8 cellular contexts compared by ENCODE assay signal in genomic region chr6:110528051-110528929, GRCh38. TPM values are rescaled to one million over a fixed set of nuclear protein-coding genes. Genes with fewer than 3 reads are reported as not detected.
DNase-seq lines count a peak whose midpoint lies in the region; ATAC-seq and TF ChIP-seq lines count a peak whose summit lies in the region.

No MANE protein-coding gene starts in this region.

- no peaks in the 10 kb centered on the region for H3K27me3 ChIP-seq in suprapubic skin

- no peak for TF ChIP-seq EP300 in suprapubic skin (IDR thresholded peaks at IDR 0.05)

- H3K9me3 Mint-ChIP-seq in activated CD4-positive, alpha-beta T cell treated with anti-CD3 and anti-CD28 coated beads, Interleukin-2, amount 10 ng/mL, durations not matched to agents 7 days and 5 days: no peaks in the 10 kb centered on the region
- H3K9me3 Mint-ChIP-seq in effector memory CD8-positive, alpha-beta T cell: no peaks in the 10 kb centered on the region

- no peak overlapping the region for H3K27ac Mint-ChIP-seq in activated CD4-positive, alpha-beta T cell treated with anti-CD3 and anti-CD28 coated beads, Interleukin-2, amount 10 ng/mL, durations not matched to agents 7 days and 5 days
- H3K27ac Mint-ChIP-seq in effector memory CD8-positive, alpha-beta T cell: no peak overlapping the region

- H3K9me3 ChIP-seq in mucosa of descending colon (no peaks in the 10 kb centered on the region), suprapubic skin (no peaks in the 10 kb centered on the region)

- DNase-seq in COLO829 (ENCODE audit: low spot score): peak; percentile 74
- DNase-seq in NCI-H748 (lab: John Stamatoyannopoulos, UW; ENCODE audit: unreplicated experiment): peak; percentile 78
- DNase-seq in activated CD4-positive, alpha-beta T cell treated with anti-CD3 and anti-CD28 coated beads, Interleukin-2, amount 10 ng/mL, durations not matched to agents 7 days and 5 days: peak; percentile 69
- peak; percentile 44 to 57 (median 51) for DNase-seq in effector memory CD8-positive, alpha-beta T cell
- DNase-seq in mucosa of descending colon: peak in 1 of 3 donors; percentile 85
- no peak for DNase-seq in suprapubic skin (ENCODE audit: low spot score in 2 of 2)

- no peak for TF ChIP-seq POLR2A in suprapubic skin (IDR thresholded peaks at IDR 0.05)

- H3K36me3 ChIP-seq in mucosa of descending colon (ENCODE audit: low read depth): no peaks in the 10 kb centered on the region
- no peaks in the 10 kb centered on the region for H3K36me3 ChIP-seq in suprapubic skin

- 10% methylated on average over 5 of the region's 5 CpGs for WGBS in suprapubic skin

- CTCF ChIA-PET in activated CD4-positive, alpha-beta T cell treated with anti-CD3 and anti-CD28 coated beads, Interleukin-2, amount 10 ng/mL, durations not matched to agents 7 days and 5 days (lab: Charles Lee): interaction anchor here (0.5 to 2.1 kb wide), 5 partner anchors 10 to 443 kb away, joined by 3 to 5 read pairs (median 3); no protein-coding TSS in a partner anchor

- no peak overlapping the region for H3K4me3 Mint-ChIP-seq in activated CD4-positive, alpha-beta T cell treated with anti-CD3 and anti-CD28 coated beads, Interleukin-2, amount 10 ng/mL, durations not matched to agents 7 days and 5 days
- H3K4me3 Mint-ChIP-seq in effector memory CD8-positive, alpha-beta T cell: no peak overlapping the region

- peaks cover 13% of the 10 kb centered on the region for H3K4me1 Mint-ChIP-seq in activated CD4-positive, alpha-beta T cell treated with anti-CD3 and anti-CD28 coated beads, Interleukin-2, amount 10 ng/mL, durations not matched to agents 7 days and 5 days
- no peaks in the 10 kb centered on the region for H3K4me1 Mint-ChIP-seq in effector memory CD8-positive, alpha-beta T cell (ENCODE audit: low read depth in 2 of 2)

- TF ChIP-seq CTCF in mucosa of descending colon (IDR thresholded peaks at IDR 0.05): peak; percentile 38
- peak; percentile 63 to 81 for TF ChIP-seq CTCF in suprapubic skin (IDR thresholded peaks at IDR 0.05)

- H3K4me3 ChIP-seq in mucosa of descending colon (no peak overlapping the region), suprapubic skin (no peak overlapping the region)

- POLR2A ChIA-PET in activated CD4-positive, alpha-beta T cell treated with anti-CD3 and anti-CD28 coated beads, Interleukin-2, amount 10 ng/mL, durations not matched to agents 7 days and 5 days (lab: Charles Lee): no interaction called here

- ATAC-seq in HG02678 (IDR thresholded peaks at IDR 0.05; ENCODE audit: unreplicated experiment): peak; percentile 51
- peak; percentile 72 for ATAC-seq in effector memory CD8-positive, alpha-beta T cell (replicated peaks)
- peak; percentile 82 for ATAC-seq in mucosa of descending colon
- ATAC-seq in GM18498 (IDR thresholded peaks at IDR 0.05; ENCODE audit: unreplicated experiment): no peak

- H3K27me3 Mint-ChIP-seq in activated CD4-positive, alpha-beta T cell treated with anti-CD3 and anti-CD28 coated beads, Interleukin-2, amount 10 ng/mL, durations not matched to agents 7 days and 5 days: no peaks in the 10 kb centered on the region
- peaks cover 11 to 13% of the 10 kb centered on the region in 2 donors for H3K27me3 Mint-ChIP-seq in effector memory CD8-positive, alpha-beta T cell

- H3K4me1 ChIP-seq in mucosa of descending colon (ENCODE audit: low read depth): peaks cover 7% of the 10 kb centered on the region
- H3K4me1 ChIP-seq in suprapubic skin: peaks cover 13% of the 10 kb centered on the region

- no peaks in the 10 kb centered on the region for H3K36me3 Mint-ChIP-seq in activated CD4-positive, alpha-beta T cell treated with anti-CD3 and anti-CD28 coated beads, Interleukin-2, amount 10 ng/mL, durations not matched to agents 7 days and 5 days (ENCODE audit: low read depth)
- H3K36me3 Mint-ChIP-seq in effector memory CD8-positive, alpha-beta T cell (ENCODE audit: insufficient read depth): peaks cover 6% of the 10 kb centered on the region

- H3K27ac ChIP-seq in suprapubic skin: no peak overlapping the region

- intact Hi-C loops in mucosa of descending colon (cut with DNase I, micrococcal nuclease): no loop called here

RNA-seq across cellular contexts. Expression of gene SLC22A16, which starts 51.9 kb away (rescaled TPM):
- total RNA-seq in activated CD4-positive, alpha-beta T cell treated with anti-CD3 and anti-CD28 coated beads, Interleukin-2, amount 10 ng/mL, durations not matched to agents 7 days and 5 days: not detected
- under 1 TPM in 2 of 3 donors, not detected in 1; 0.16 to 0.46 TPM for total RNA-seq in mucosa of descending colon
- not detected for total RNA-seq in suprapubic skin

Comparison
In these comparisons a context has a peak if more than half of its experiments do, and no peak if none do; other contexts are left out.
1. DNase-seq: peak in COLO829 (single experiment), NCI-H748 (single experiment), activated CD4-positive, alpha-beta T cell treated with anti-CD3 and anti-CD28 coated beads, Interleukin-2, amount 10 ng/mL, durations not matched to agents 7 days and 5 days (single experiment) and effector memory CD8-positive, alpha-beta T cell (3 of 3); none in suprapubic skin (0 of 2).